ENCODE assay signal across 25 cellular contexts in the genomic region with DNA sequence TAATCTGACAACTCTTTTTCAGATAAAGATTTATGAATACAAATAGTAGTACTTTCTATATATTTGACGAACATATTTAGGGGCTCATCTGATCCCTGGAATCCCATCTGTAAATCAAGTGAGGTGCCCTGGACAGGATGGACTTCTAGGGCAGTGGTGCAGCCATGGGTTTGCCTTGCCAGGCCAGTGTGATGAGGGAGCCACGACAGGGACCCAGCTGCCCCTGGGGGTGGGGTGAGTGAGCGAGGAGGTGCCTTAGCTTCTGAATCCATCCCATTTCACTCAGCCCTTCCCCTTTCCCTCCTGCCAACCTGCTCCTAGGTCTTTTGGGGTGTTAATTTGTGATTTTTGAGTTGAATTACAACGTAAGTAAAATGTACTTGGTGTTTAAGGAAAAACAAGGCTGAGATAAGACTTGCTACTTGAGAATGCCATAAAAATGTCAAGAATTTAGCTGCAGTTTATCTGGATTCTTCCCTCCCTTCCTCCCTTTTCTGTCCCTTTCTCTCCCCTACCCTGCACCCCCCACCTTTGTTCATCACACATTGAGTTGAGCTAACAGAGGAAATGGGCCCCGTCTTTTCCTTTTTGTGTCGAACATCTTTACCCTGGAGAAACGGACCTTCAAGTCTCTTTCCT.
DNase-seq lines count a peak whose midpoint lies in the region; ATAC-seq, FAIRE-seq and TF ChIP-seq lines count a peak whose summit lies in the region.
"Had no signal": no experiment of that assay in that cellular context is flagged by ENCODE, and none has a peak within 500 bp of the region (broad histone marks: within the 10 kb centered on the region; RNA-seq: fewer than 3 reads in every experiment).

No MANE protein-coding gene starts in this region.

- no peaks in the 10 kb centered on the region for H3K36me3 ChIP-seq in HepG2 (replicated peaks in 1 of 2; ENCODE audit: control insufficient read depth in 1 of 2, insufficient read depth in 2 of 2, low read length in 2 of 2)
- H3K36me3 ChIP-seq: neural progenitor cell, sigmoid colon had no signal

- H3K9ac ChIP-seq in HepG2 (ENCODE audit: insufficient read depth, low read depth, low read length), result peak overlapping the region; percentile 69
- H3K9ac ChIP-seq: neural progenitor cell had no signal

- peak overlapping the region; percentile 92 for H3K4me2 ChIP-seq in HepG2 (ENCODE audit: low read depth, low read length)
- H3K4me2 ChIP-seq: neural progenitor cell had no signal

- no peak for TF ChIP-seq RAD21 in HepG2 (CRISPR knock-in tag; IDR thresholded peaks at IDR 0.05)

- peaks cover 39% of the 10 kb centered on the region for H3K79me2 ChIP-seq in HepG2 (ENCODE audit: insufficient read depth, low read length)

- CTCF ChIA-PET in HepG2 (lab: Yijun Ruan, JAX; ENCODE audit: low intra/inter-chr PET ratio, low total read pairs), result no interaction called here

- H2AFZ ChIP-seq in HepG2 (ENCODE audit: low read length), result no peak overlapping the region
- H2AFZ ChIP-seq: neural progenitor cell had no signal

- peak; percentile 24 for DNase-seq in DMS53 (lab: John Stamatoyannopoulos, UW)
- DNase-seq in DMS53 treated with DMSO at 0.1 percent for 48 hours (lab: John Stamatoyannopoulos, UW; ENCODE audit: unreplicated experiment), result no peak
- no peak for DNase-seq in HepG2 (ENCODE audit: low spot score)
- no peak for DNase-seq in progenitor cell of endocrine pancreas (ENCODE audit: low spot score, unreplicated experiment)
- no peak for DNase-seq in hepatic stellate cell (ENCODE audit: low spot score)
- DNase-seq in epidermal melanocyte (ENCODE audit: insufficient read length, low spot score), result no peak
- DNase-seq in nucleus accumbens (lab: John Stamatoyannopoulos, UW), result no peak
- no peak for DNase-seq in glomerular visceral epithelial cell (ENCODE audit: extremely low spot score)
- DNase-seq: 8988T; activated CD4-positive, alpha-beta T cell treated with anti-CD3 and anti-CD28 coated beads for 36 hours; activated CD8-positive, alpha-beta memory T cell treated with anti-CD3 and anti-CD28 coated beads, Interleukin-2, amount 50 U/mL, for 4 hours; activated gamma-delta T cell; amygdala; foreskin fibroblast; NCI-H1105 treated with DMSO at 0.1 percent for 48 hours; NCI-H748 treated with DMSO at 0.1 percent for 48 hours; sigmoid colon; T1000 had no signal

- H3K4me1 ChIP-seq in HepG2 (ENCODE audit: insufficient read depth, low read length), result peaks cover 89% of the 10 kb centered on the region

- TF ChIP-seq POLR2A in HepG2 (IDR thresholded peaks at IDR 0.05; ENCODE audit: insufficient read depth in 1 of 2, low read depth in 2 of 2, low read length in 2 of 2), result no peak

- H3K27me3 Mint-ChIP-seq in progenitor cell of endocrine pancreas, result no peaks in the 10 kb centered on the region

- in situ Hi-C loops in HepG2 (cut with HindIII; ENCODE audit: extremely low pct_ligation_motif_present, low pct_unique_long_range_greater_than_20kb), result loop anchor here (5.0 kb wide), 2 partner anchors 38 to 78 kb away; no protein-coding TSS in a partner anchor

- no TSS peak for BruUV-seq in HepG2 (replicated peaks; lab: Mats Ljungman, UMichigan)

- H3K27me3 ChIP-seq in HepG2 (ENCODE audit: control insufficient read depth in 1 of 2, insufficient read depth in 2 of 2, low read length in 2 of 2), result no peaks in the 10 kb centered on the region
- H3K27me3 ChIP-seq: neural progenitor cell had no signal

- no peak for TF ChIP-seq EP300 in HepG2 (IDR thresholded peaks at IDR 0.05; ENCODE audit: low read depth in 2 of 2, low read length in 2 of 2)
- no peak for TF ChIP-seq EP300 in HepG2 (CRISPR knock-in tag; IDR thresholded peaks at IDR 0.05; ENCODE audit: borderline replicate concordance)

- intact Hi-C loops in HepG2 (cut with micrococcal nuclease; ENCODE audit: unreplicated experiment), result no loop called here

- no peaks in the 10 kb centered on the region for H3K36me3 Mint-ChIP-seq in progenitor cell of endocrine pancreas (ENCODE audit: insufficient read depth)
- H3K36me3 Mint-ChIP-seq: neural progenitor cell had no signal

- no peak for FAIRE-seq in HepG2 (lab: Jason Lieb, UNC)
- FAIRE-seq: D721Med, endometrium had no signal

- no peak for ATAC-seq in HepG2
- ATAC-seq: activated CD4-positive, alpha-beta T cell treated with anti-CD3 and anti-CD28 coated beads for 36 hours; Panc1; SK-N-SH treated with all-trans-retinoic acid at 6 μM for 48 hours had no signal

- no peaks in the 10 kb centered on the region for H4K20me1 ChIP-seq in HepG2 (ENCODE audit: insufficient read depth, low read length)

- WGBS in HepG2 (ENCODE audit: low lambda C conversion rate), result 55% methylated on average over 7 of the region's 7 CpGs

- H3K27ac Mint-ChIP-seq in progenitor cell of endocrine pancreas, result peak overlapping the region; percentile 90
- H3K27ac Mint-ChIP-seq: activated CD4-positive, alpha-beta T cell treated with anti-CD3 and anti-CD28 coated beads for 36 hours; neural progenitor cell had no signal

- TF ChIP-seq CTCF in HepG2 (CRISPR knock-in tag; IDR thresholded peaks at IDR 0.05) (no peak), progenitor cell of endocrine pancreas (IDR thresholded peaks at IDR 0.05; ENCODE audit: unreplicated experiment) (no peak)

- POLR2A ChIA-PET in HepG2 (lab: Yijun Ruan, JAX), result interaction anchor here (0.9 to 6.0 kb wide), 10 partner anchors 8 to 83 kb away, joined by 3 to 115 read pairs (median 6); no protein-coding TSS in a partner anchor

- H3K4me3 ChIP-seq in HepG2 (replicated peaks in 1 of 3; ENCODE audit: insufficient read depth in 1 of 3, low read depth in 2 of 3, low read length in 3 of 3), result peak overlapping the region; percentile 59 to 73 (median 60)
- H3K4me3 ChIP-seq: lung, neural progenitor cell, sigmoid colon had no signal

- peak overlapping the region; percentile 89 for H3K27ac ChIP-seq in HepG2 (ENCODE audit: extremely low read length, insufficient read depth, low read length)
- H3K27ac ChIP-seq: HL-60, neural progenitor cell had no signal

- H3K9me3 Mint-ChIP-seq in progenitor cell of endocrine pancreas (ENCODE audit: low read depth), result no peaks in the 10 kb centered on the region
- H3K9me3 Mint-ChIP-seq: neural progenitor cell had no signal

- H3K4me3 Mint-ChIP-seq in progenitor cell of endocrine pancreas (ENCODE audit: low read depth), result peak overlapping the region; percentile 30
- H3K4me3 Mint-ChIP-seq: activated CD4-positive, alpha-beta T cell treated with anti-CD3 and anti-CD28 coated beads for 36 hours; neural progenitor cell had no signal

- H3K9me3 ChIP-seq in HepG2 (ENCODE audit: low read length), result no peaks in the 10 kb centered on the region
- H3K9me3 ChIP-seq: sigmoid colon had no signal

- H3K4me1 Mint-ChIP-seq in progenitor cell of endocrine pancreas (ENCODE audit: low read depth), result peaks cover 84% of the 10 kb centered on the region

TF ChIP-seq in HepG2, 621 proteins besides CTCF, POLR2A, EP300 and RAD21:
- TF ChIP-seq ZNF558 (CRISPR knock-in tag; IDR thresholded peaks at IDR 0.05; ENCODE audit: borderline replicate concordance) (no peak), KDM6A (CRISPR knock-in tag; IDR thresholded peaks at IDR 0.05; ENCODE audit: low read depth) (no peak)
- TF ChIP-seq, protein P1, sequence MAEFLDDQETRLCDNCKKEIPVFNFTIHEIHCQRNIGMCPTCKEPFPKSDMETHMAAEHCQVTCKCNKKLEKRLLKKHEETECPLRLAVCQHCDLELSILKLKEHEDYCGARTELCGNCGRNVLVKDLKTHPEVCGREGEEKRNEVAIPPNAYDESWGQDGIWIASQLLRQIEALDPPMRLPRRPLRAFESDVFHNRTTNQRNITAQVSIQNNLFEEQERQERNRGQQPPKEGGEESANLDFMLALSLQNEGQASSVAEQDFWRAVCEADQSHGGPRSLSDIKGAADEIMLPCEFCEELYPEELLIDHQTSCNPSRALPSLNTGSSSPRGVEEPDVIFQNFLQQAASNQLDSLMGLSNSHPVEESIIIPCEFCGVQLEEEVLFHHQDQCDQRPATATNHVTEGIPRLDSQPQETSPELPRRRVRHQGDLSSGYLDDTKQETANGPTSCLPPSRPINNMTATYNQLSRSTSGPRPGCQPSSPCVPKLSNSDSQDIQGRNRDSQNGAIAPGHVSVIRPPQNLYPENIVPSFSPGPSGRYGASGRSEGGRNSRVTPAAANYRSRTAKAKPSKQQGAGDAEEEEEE (CRISPR knock-in tag; IDR thresholded peaks at IDR 0.05; ENCODE audit: borderline replicate concordance), result 0 out of 2 replicates have a peak, but pooled peaks have one; percentile 11
